ENCODE assay signal across 8 cellular contexts in the genomic region with DNA sequence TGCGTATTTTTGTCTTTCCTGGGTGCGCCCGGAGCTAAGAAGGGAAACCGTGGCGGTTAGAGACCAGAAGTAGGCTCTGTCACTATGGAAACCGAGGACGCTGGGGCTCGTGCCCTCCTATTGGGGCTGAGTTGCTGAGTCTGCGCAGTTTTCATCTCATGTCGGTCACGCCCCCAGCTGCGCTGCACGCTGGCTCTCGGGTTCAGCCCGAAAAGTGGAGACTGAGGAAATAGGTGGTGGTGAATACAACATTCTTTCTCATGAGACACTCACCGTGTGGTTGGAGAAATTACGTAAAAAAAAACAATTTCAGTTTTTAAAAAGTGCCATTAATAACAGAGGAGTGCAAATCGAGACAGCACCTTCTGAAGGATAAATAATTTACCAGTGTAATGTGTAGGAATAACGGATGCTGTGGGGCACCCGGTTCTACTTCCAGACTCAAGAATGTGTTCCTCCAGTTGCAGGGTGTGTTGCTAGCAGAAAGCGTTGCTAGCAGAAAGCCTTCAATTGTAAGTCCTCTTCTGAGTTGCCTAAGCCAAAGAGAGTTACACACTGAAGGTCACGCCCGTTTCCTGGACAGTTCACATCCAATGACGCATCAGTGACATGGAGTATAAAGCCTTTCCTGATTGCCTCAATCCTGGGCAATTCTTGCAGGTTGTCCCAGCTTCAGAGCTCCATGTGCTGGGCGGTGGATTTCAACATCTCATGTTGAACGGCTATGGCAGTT. TPM values are rescaled to one million over a fixed set of nuclear protein-coding genes. Genes with fewer than 3 reads are reported as not detected.
DNase-seq lines count a peak whose midpoint lies in the region; ATAC-seq and TF ChIP-seq lines count a peak whose summit lies in the region.

No MANE protein-coding gene starts in this region.

- no peaks in the 10 kb centered on the region for H3K9me3 Mint-ChIP-seq in progenitor cell of endocrine pancreas (ENCODE audit: low read depth)

- peak overlapping the region; percentile 86 for H3K4me3 Mint-ChIP-seq in progenitor cell of endocrine pancreas (ENCODE audit: low read depth)

- WGBS in adrenal gland, 4 donors = 4 to 10% (median 5%) methylated on average over 18 to 26 of the region's 26 CpGs

- TF ChIP-seq CTCF in GM12865 (IDR thresholded peaks at IDR 0.05; ENCODE audit: insufficient read depth, low read depth, low read length, missing control alignments) (no peak), adrenal gland (IDR thresholded peaks at IDR 0.05) (no peak), left ventricle myocardium inferior (IDR thresholded peaks at IDR 0.05; ENCODE audit: borderline replicate concordance) (no peak), progenitor cell of endocrine pancreas (IDR thresholded peaks at IDR 0.05; ENCODE audit: unreplicated experiment) (no peak), upper lobe of right lung (IDR thresholded peaks at IDR 0.05) (no peak)

- no peaks in the 10 kb centered on the region for H3K36me3 Mint-ChIP-seq in progenitor cell of endocrine pancreas (ENCODE audit: insufficient read depth)

- no peaks in the 10 kb centered on the region for H3K9me3 ChIP-seq in adrenal gland (replicated peaks in 1 of 3)
- peaks cover 8% of the 10 kb centered on the region for H3K9me3 ChIP-seq in left ventricle myocardium inferior (replicated peaks)
- H3K9me3 ChIP-seq in upper lobe of right lung = no peaks in the 10 kb centered on the region

- peaks cover 9% of the 10 kb centered on the region for H3K27me3 Mint-ChIP-seq in progenitor cell of endocrine pancreas

- DNase-seq in GM12865 (ENCODE audit: low read depth) = peak; percentile 97
- DNase-seq in NCI-H1436 (lab: John Stamatoyannopoulos, UW) = peak; percentile 88
- peak; percentile 91 for DNase-seq in SW480 (ENCODE audit: low spot score)
- peak; percentile 91 to 98 (median 96) for DNase-seq in adrenal gland
- peak; percentile 90 for DNase-seq in left ventricle myocardium inferior
- peak; percentile 63 for DNase-seq in progenitor cell of endocrine pancreas (ENCODE audit: low spot score, unreplicated experiment)
- peak; percentile 92 for DNase-seq in upper lobe of right lung

- peak overlapping the region in 4 of 5 donors; percentile 11 to 88 (median 40) for H3K27ac ChIP-seq in adrenal gland
- H3K27ac ChIP-seq in left ventricle myocardium inferior (replicated peaks) = peak overlapping the region; percentile 12
- no peak overlapping the region for H3K27ac ChIP-seq in upper lobe of right lung

- H3K4me1 Mint-ChIP-seq in progenitor cell of endocrine pancreas (ENCODE audit: low read depth) = peaks cover 4% of the 10 kb centered on the region

- intact Hi-C loops in adrenal gland (cut with DNase I) = no loop called here
- intact Hi-C loops in left ventricle myocardium inferior (cut with micrococcal nuclease) = no loop called here
- intact Hi-C loops in upper lobe of right lung (cut with DNase I) = no loop called here

- H3K36me3 ChIP-seq in adrenal gland (replicated peaks in 1 of 2) = no peaks in the 10 kb centered on the region
- no peaks in the 10 kb centered on the region for H3K36me3 ChIP-seq in left ventricle myocardium inferior
- no peaks in the 10 kb centered on the region for H3K36me3 ChIP-seq in upper lobe of right lung

- H3K27me3 ChIP-seq in adrenal gland (peaks cover 9% of the 10 kb centered on the region), left ventricle myocardium inferior (ENCODE audit: low read depth) (peaks cover 30% of the 10 kb centered on the region), upper lobe of right lung (peaks cover 28% of the 10 kb centered on the region)

- H3K4me1 ChIP-seq in adrenal gland (replicated peaks in 1 of 2) = peaks cover 3 to 9% of the 10 kb centered on the region in 2 donors
- H3K4me1 ChIP-seq in left ventricle myocardium inferior = peaks cover 9% of the 10 kb centered on the region
- no peaks in the 10 kb centered on the region for H3K4me1 ChIP-seq in upper lobe of right lung

- ATAC-seq in HG02852 (IDR thresholded peaks at IDR 0.05; ENCODE audit: unreplicated experiment) (peak; percentile 96), upper lobe of right lung (peak; percentile 96)

- H3K27ac Mint-ChIP-seq in progenitor cell of endocrine pancreas = peak overlapping the region; percentile 43

- peak in 1 of 2 donors; percentile 42 for TF ChIP-seq POLR2A in adrenal gland (IDR thresholded peaks at IDR 0.05)

- H3K4me3 ChIP-seq in GM12865 (ENCODE audit: low read depth, low read length) (peak overlapping the region; percentile 65), adrenal gland (peak overlapping the region in 3 of 4 donors; percentile 3 to 70 (median 11)), left ventricle myocardium inferior (peak overlapping the region; percentile 65), upper lobe of right lung (peak overlapping the region; percentile 50)

RNA-seq across cellular contexts. Expression of a gene that starts 20.4 kb away (rescaled TPM):
- 100 to 1,000 TPM in 2 of 8 donors, 10 to 100 TPM in 6; 28.6 to 119 (median 66.2) TPM for total RNA-seq in adrenal gland
- polyA plus RNA-seq in adrenal gland = 100 to 1,000 TPM in 2 of 3 donors, 10 to 100 TPM in 1; 35.6 to 295 (median 249) TPM
- total RNA-seq in left ventricle myocardium inferior = 33.7 TPM
- 109 and 118 TPM in 2 replicates for total RNA-seq in progenitor cell of endocrine pancreas
- 75.9 TPM for total RNA-seq in upper lobe of right lung

RNA-seq across cellular contexts. Expression of a gene that starts 26.6 kb away (rescaled TPM):
- total RNA-seq in adrenal gland = 100 to 1,000 TPM in 2 of 8 donors, 10 to 100 TPM in 6; 51.8 to 156 (median 80.7) TPM
- 10 to 100 TPM; 46.2 to 64.3 (median 46.3) TPM for polyA plus RNA-seq in adrenal gland
- 50.2 TPM for total RNA-seq in left ventricle myocardium inferior
- 89.6 and 96.0 TPM in 2 replicates for total RNA-seq in progenitor cell of endocrine pancreas
- total RNA-seq in upper lobe of right lung = 56.3 TPM

RNA-seq across cellular contexts. Expression of a gene that starts 41.6 kb away (rescaled TPM):
- total RNA-seq in adrenal gland (1 to 10 TPM in 4 of 8 donors, under 1 TPM in 4; 0.53 to 4.3 (median 1.1) TPM), left ventricle myocardium inferior (0.16 TPM), progenitor cell of endocrine pancreas (1.5 and 1.7 TPM in 2 replicates), upper lobe of right lung (not detected)
- 1 to 10 TPM; 1.1 to 2.8 (median 1.9) TPM for polyA plus RNA-seq in adrenal gland

Comparison
In these comparisons a context has a peak if more than half of its experiments do, and no peak if none do; other contexts are left out.
1. H3K4me3 ChIP-seq: peak in every context shown above with its lines; median percentile 65 in GM12865; 65 in left ventricle myocardium inferior; 50 in upper lobe of right lung; 11 in adrenal gland.